ENCODE assay signal across 21 cellular contexts in the genomic region with DNA sequence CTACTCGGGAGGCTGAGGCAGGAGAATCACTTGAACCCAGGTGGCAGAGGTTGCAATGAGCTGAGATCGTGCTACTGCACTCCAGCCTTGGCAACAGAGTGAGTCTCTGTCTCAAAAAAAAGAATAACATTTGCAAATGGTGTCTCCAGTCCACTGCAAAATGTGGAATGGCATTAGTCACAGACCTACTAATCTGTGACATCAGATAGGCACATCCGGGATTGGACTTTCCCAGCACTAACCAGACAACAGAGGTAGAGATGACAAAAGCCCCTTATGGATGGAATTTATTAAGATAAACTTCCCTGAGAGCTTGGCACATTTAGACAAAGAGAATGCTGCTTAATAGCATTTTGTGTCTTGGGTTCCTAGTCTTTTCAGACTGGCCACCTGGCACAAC.
DNase-seq lines count a peak whose midpoint lies in the region; ATAC-seq and TF ChIP-seq lines count a peak whose summit lies in the region.
"Had no signal": no experiment of that assay in that cellular context is flagged by ENCODE, and none has a peak within 500 bp of the region (broad histone marks: within the 10 kb centered on the region; RNA-seq: fewer than 3 reads in every experiment).

No MANE protein-coding gene starts in this region.

- no peak overlapping the region for H3K27ac Mint-ChIP-seq in GM23338
- no peak overlapping the region for H3K27ac Mint-ChIP-seq in activated naive CD4-positive, alpha-beta T cell treated with anti-CD3 and anti-CD28 coated beads, Interleukin-2, amount 10 ng/mL, durations not matched to agents 7 days and 5 days
- H3K27ac Mint-ChIP-seq: H9, IgD-negative memory B cell had no signal

- no peak for TF ChIP-seq EP300 in SK-N-SH (IDR thresholded peaks at IDR 0.05; ENCODE audit: borderline replicate concordance in 1 of 2, low read depth in 1 of 2, low read length in 1 of 2)

- no peaks in the 10 kb centered on the region for H3K9me3 ChIP-seq in SK-N-SH

- no peak overlapping the region for H3K9ac ChIP-seq in SK-N-SH

- H3K36me3 Mint-ChIP-seq in GM23338 (ENCODE audit: low read depth) = no peaks in the 10 kb centered on the region
- H3K36me3 Mint-ChIP-seq in activated naive CD4-positive, alpha-beta T cell treated with anti-CD3 and anti-CD28 coated beads, Interleukin-2, amount 10 ng/mL, durations not matched to agents 7 days and 5 days = no peaks in the 10 kb centered on the region
- H3K36me3 Mint-ChIP-seq: IgD-negative memory B cell had no signal

- no peaks in the 10 kb centered on the region for H3F3A ChIP-seq in GM23338 (replicated peaks; ENCODE audit: low read depth)
- H3F3A ChIP-seq in SK-N-SH (replicated peaks; ENCODE audit: insufficient read depth) = no peaks in the 10 kb centered on the region

- ATAC-seq in GM23338 = no peak

- H4K20me1 ChIP-seq in GM23338 (replicated peaks; ENCODE audit: insufficient read depth) = no peaks in the 10 kb centered on the region
- H4K20me1 ChIP-seq in SK-N-SH (ENCODE audit: insufficient read depth) = no peaks in the 10 kb centered on the region

- H3K27me3 Mint-ChIP-seq in GM23338 (ENCODE audit: insufficient read depth, low read depth, poor library complexity) = no peaks in the 10 kb centered on the region
- H3K27me3 Mint-ChIP-seq in activated naive CD4-positive, alpha-beta T cell treated with anti-CD3 and anti-CD28 coated beads, Interleukin-2, amount 10 ng/mL, durations not matched to agents 7 days and 5 days = peaks cover 10% of the 10 kb centered on the region

- no peaks in the 10 kb centered on the region for H3K36me3 ChIP-seq in GM23338 (ENCODE audit: insufficient read depth)
- H3K36me3 ChIP-seq in SK-N-SH (replicated peaks in 1 of 2; ENCODE audit: control insufficient read depth in 1 of 2, insufficient read depth in 2 of 2, low read length in 1 of 2) = no peaks in the 10 kb centered on the region

- no peak for TF ChIP-seq CTCF in GM23338 (conservative IDR thresholded peaks at IDR 0.05; ENCODE audit: low read depth in 2 of 2)
- no peak for TF ChIP-seq CTCF in SK-N-SH (IDR thresholded peaks at IDR 0.05)
- TF ChIP-seq CTCF in fibroblast of pulmonary artery (IDR thresholded peaks at IDR 0.05; ENCODE audit: low read length, missing control alignments) = no peak

- H3K79me2 ChIP-seq in GM23338 (replicated peaks; ENCODE audit: insufficient read depth) (no peaks in the 10 kb centered on the region), SK-N-SH (ENCODE audit: insufficient read depth) (no peaks in the 10 kb centered on the region)

- H3K4me2 ChIP-seq in GM23338 = no peak overlapping the region
- no peak overlapping the region for H3K4me2 ChIP-seq in SK-N-SH

- CTCF ChIA-PET in SK-N-SH (lab: Yijun Ruan, JAX) = no interaction called here
- CTCF ChIA-PET in activated naive CD4-positive, alpha-beta T cell treated with anti-CD3 and anti-CD28 coated beads, Interleukin-2, amount 10 ng/mL, durations not matched to agents 7 days and 5 days (lab: Charles Lee) = no interaction called here

- TF ChIP-seq RAD21 in SK-N-SH (IDR thresholded peaks at IDR 0.05; ENCODE audit: low read length) = no peak

- no peak overlapping the region for H3K27ac ChIP-seq in GM23338 (ENCODE audit: low read depth)
- no peak overlapping the region for H3K27ac ChIP-seq in SK-N-SH (ENCODE audit: low read depth in 2 of 2, low read length in 1 of 2)
- H3K27ac ChIP-seq: C4-2B, SK-N-MC had no signal

- H3K27me3 ChIP-seq in GM23338 (ENCODE audit: insufficient read depth) = no peaks in the 10 kb centered on the region
- no peaks in the 10 kb centered on the region for H3K27me3 ChIP-seq in SK-N-SH (ENCODE audit: insufficient read depth)

- 35% methylated on average over 3 of the region's 3 CpGs for WGBS in SK-N-SH (ENCODE audit: low lambda C conversion rate)

- H3K4me1 ChIP-seq in GM23338 (ENCODE audit: insufficient read depth) (peaks cover 8% of the 10 kb centered on the region; the same call in 1 of the 2 replicates), SK-N-SH (ENCODE audit: control insufficient read depth in 1 of 2, insufficient read depth in 2 of 2, low read depth in 1 of 2, low read length in 1 of 2) (no peaks in the 10 kb centered on the region)

- H3K9me2 ChIP-seq in GM23338 (ENCODE audit: insufficient read depth) (no peaks in the 10 kb centered on the region), SK-N-SH (no peaks in the 10 kb centered on the region)

- peak; percentile 39 for DNase-seq in A172 (ENCODE audit: low spot score)
- no peak for DNase-seq in GM23338 (ENCODE audit: low spot score)
- DNase-seq in SK-N-SH = no peak
- DNase-seq in fibroblast of pulmonary artery (ENCODE audit: low read depth) = peak; percentile 2
- DNase-seq in activated naive CD4-positive, alpha-beta T cell treated with anti-CD3 and anti-CD28 coated beads, Interleukin-2, amount 10 ng/mL, durations not matched to agents 7 days and 5 days = no peak
- DNase-seq in COLO668 (lab: John Stamatoyannopoulos, UW; ENCODE audit: unreplicated experiment) = no peak
- DNase-seq in midbrain (lab: John Stamatoyannopoulos, UW) = no peak
- DNase-seq in occipital lobe (lab: John Stamatoyannopoulos, UW) = no peak
- DNase-seq: DMS53, H9, Karpas-422, NCI-H1694, NCI-H2081 treated with DMSO at 0.1 percent for 48 hours, NCI-H2171 treated with DMSO at 0.1 percent for 48 hours, NCI-H524 treated with DMSO at 0.1 percent for 48 hours, OCI-M1, RPMI8226, SHP77 had no signal

- H3K9me3 Mint-ChIP-seq in GM23338 = no peaks in the 10 kb centered on the region; the same call in 2 of the 3 replicates
- H3K9me3 Mint-ChIP-seq in activated naive CD4-positive, alpha-beta T cell treated with anti-CD3 and anti-CD28 coated beads, Interleukin-2, amount 10 ng/mL, durations not matched to agents 7 days and 5 days = no peaks in the 10 kb centered on the region
- H3K9me3 Mint-ChIP-seq: H9 had no signal

- peaks cover 10% of the 10 kb centered on the region for H3K4me1 Mint-ChIP-seq in GM23338
- H3K4me1 Mint-ChIP-seq in activated naive CD4-positive, alpha-beta T cell treated with anti-CD3 and anti-CD28 coated beads, Interleukin-2, amount 10 ng/mL, durations not matched to agents 7 days and 5 days = no peaks in the 10 kb centered on the region
- H3K4me1 Mint-ChIP-seq: IgD-negative memory B cell had no signal

- no peak overlapping the region for H3K4me3 Mint-ChIP-seq in GM23338
- H3K4me3 Mint-ChIP-seq in activated naive CD4-positive, alpha-beta T cell treated with anti-CD3 and anti-CD28 coated beads, Interleukin-2, amount 10 ng/mL, durations not matched to agents 7 days and 5 days = no peak overlapping the region
- H3K4me3 Mint-ChIP-seq: H9, IgD-negative memory B cell had no signal

- H3K4me3 ChIP-seq in GM23338 (no peak overlapping the region), SK-N-SH (ENCODE audit: low read depth in 2 of 2, low read length in 1 of 2) (no peak overlapping the region), fibroblast of pulmonary artery (replicated peaks; ENCODE audit: low read depth, low read length) (no peak overlapping the region)
- H3K4me3 ChIP-seq: SK-N-MC had no signal

- POLR2A ChIA-PET in SK-N-SH (lab: Yijun Ruan, JAX) = no interaction called here

- H2AFZ ChIP-seq in GM23338 = 0 out of 2 replicates have a peak overlapping the region, but pooled peaks have one; percentile 0
- peak overlapping the region; percentile 65; the same call in 1 of the 2 replicates for H2AFZ ChIP-seq in SK-N-SH (ENCODE audit: low read depth)

TF ChIP-seq in GM23338, 12 proteins besides CTCF, POLR2A, EP300 and RAD21 (continues in another document):
- TF ChIP-seq EZH2 (IDR thresholded peaks at IDR 0.05; ENCODE audit: low read depth, unreplicated experiment) (no peak), ZNF114 (CRISPR knock-in tag; IDR thresholded peaks at IDR 0.05) (no peak), ZNF331 (CRISPR knock-in tag; IDR thresholded peaks at IDR 0.05; ENCODE audit: low read depth) (no peak), EZH2phosphoT487 (IDR thresholded peaks at IDR 0.05; ENCODE audit: unreplicated experiment) (no peak), CREB1 (CRISPR knock-in tag; IDR thresholded peaks at IDR 0.05; ENCODE audit: low read depth) (no peak), JUNB (IDR thresholded peaks at IDR 0.05; ENCODE audit: unreplicated experiment) (no peak)

TF ChIP-seq in SK-N-SH, 30 proteins besides CTCF, POLR2A, EP300 and RAD21 (continues in another document):
- TF ChIP-seq ELF1 (IDR thresholded peaks at IDR 0.05) = no peak
- no peak for TF ChIP-seq GATA2 (CRISPR knock-in tag; IDR thresholded peaks at IDR 0.05)
- TF ChIP-seq YY1 (IDR thresholded peaks at IDR 0.05; ENCODE audit: low read depth) = no peak
- no peak for TF ChIP-seq NRF1 (IDR thresholded peaks at IDR 0.05; ENCODE audit: low read depth, low read length)
- TF ChIP-seq RFX5 (IDR thresholded peaks at IDR 0.05; ENCODE audit: low read length) = no peak
- no peak for TF ChIP-seq EZH2phosphoT487 (IDR thresholded peaks at IDR 0.05; ENCODE audit: borderline replicate concordance, low read depth)
- TF ChIP-seq RCOR1 (IDR thresholded peaks at IDR 0.05; ENCODE audit: low read length) = no peak
- TF ChIP-seq IRF3 (IDR thresholded peaks at IDR 0.05; ENCODE audit: low read depth, low read length) = no peak
- no peak for TF ChIP-seq MEF2A (IDR thresholded peaks at IDR 0.05; ENCODE audit: borderline replicate concordance, low read depth)
- TF ChIP-seq, protein P1, sequence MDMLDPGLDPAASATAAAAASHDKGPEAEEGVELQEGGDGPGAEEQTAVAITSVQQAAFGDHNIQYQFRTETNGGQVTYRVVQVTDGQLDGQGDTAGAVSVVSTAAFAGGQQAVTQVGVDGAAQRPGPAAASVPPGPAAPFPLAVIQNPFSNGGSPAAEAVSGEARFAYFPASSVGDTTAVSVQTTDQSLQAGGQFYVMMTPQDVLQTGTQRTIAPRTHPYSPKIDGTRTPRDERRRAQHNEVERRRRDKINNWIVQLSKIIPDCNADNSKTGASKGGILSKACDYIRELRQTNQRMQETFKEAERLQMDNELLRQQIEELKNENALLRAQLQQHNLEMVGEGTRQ (IDR thresholded peaks at IDR 0.05; ENCODE audit: borderline replicate concordance, low read depth, low read length) = no peak
- TF ChIP-seq SMC3 (IDR thresholded peaks at IDR 0.05; ENCODE audit: low read depth, low read length) = no peak

Comparison
In these comparisons a context has a peak if more than half of its experiments do, and no peak if none do; other contexts are left out.
1. DNase-seq: peak in A172 (single experiment) and fibroblast of pulmonary artery (single experiment); none in GM23338 (single experiment), SK-N-SH (single experiment), activated naive CD4-positive, alpha-beta T cell treated with anti-CD3 and anti-CD28 coated beads, Interleukin-2, amount 10 ng/mL, durations not matched to agents 7 days and 5 days (single experiment), COLO668 (single experiment), midbrain (single experiment) and occipital lobe (single experiment).